ENCODE assay signal across 1 cellular context in the genomic region with DNA sequence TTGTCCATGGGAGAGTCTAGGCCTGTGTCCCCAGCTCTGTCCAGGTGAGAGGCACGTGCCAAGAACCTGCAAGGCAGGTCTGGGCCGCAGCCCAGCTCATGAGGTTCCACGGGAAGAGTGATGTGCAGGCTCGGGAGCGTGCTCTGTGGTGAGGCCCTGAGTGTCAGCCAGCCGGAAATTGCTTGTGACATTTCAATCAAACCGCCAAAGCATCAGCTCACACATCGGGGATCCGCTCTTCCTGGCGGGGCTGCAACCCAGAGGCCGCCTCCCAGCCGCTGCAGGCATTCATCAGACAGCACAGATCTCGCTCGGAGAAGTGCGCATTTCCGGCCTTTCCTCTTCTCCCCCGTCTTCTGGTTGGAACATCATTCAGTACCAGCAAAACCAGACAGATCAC.
TF ChIP-seq lines count a peak whose summit lies in the region.

No MANE protein-coding gene starts in this region.

TF ChIP-seq in H1, 55 proteins besides CTCF, POLR2A, EP300 and RAD21 (continued from another document):
- TF ChIP-seq, protein P1, sequence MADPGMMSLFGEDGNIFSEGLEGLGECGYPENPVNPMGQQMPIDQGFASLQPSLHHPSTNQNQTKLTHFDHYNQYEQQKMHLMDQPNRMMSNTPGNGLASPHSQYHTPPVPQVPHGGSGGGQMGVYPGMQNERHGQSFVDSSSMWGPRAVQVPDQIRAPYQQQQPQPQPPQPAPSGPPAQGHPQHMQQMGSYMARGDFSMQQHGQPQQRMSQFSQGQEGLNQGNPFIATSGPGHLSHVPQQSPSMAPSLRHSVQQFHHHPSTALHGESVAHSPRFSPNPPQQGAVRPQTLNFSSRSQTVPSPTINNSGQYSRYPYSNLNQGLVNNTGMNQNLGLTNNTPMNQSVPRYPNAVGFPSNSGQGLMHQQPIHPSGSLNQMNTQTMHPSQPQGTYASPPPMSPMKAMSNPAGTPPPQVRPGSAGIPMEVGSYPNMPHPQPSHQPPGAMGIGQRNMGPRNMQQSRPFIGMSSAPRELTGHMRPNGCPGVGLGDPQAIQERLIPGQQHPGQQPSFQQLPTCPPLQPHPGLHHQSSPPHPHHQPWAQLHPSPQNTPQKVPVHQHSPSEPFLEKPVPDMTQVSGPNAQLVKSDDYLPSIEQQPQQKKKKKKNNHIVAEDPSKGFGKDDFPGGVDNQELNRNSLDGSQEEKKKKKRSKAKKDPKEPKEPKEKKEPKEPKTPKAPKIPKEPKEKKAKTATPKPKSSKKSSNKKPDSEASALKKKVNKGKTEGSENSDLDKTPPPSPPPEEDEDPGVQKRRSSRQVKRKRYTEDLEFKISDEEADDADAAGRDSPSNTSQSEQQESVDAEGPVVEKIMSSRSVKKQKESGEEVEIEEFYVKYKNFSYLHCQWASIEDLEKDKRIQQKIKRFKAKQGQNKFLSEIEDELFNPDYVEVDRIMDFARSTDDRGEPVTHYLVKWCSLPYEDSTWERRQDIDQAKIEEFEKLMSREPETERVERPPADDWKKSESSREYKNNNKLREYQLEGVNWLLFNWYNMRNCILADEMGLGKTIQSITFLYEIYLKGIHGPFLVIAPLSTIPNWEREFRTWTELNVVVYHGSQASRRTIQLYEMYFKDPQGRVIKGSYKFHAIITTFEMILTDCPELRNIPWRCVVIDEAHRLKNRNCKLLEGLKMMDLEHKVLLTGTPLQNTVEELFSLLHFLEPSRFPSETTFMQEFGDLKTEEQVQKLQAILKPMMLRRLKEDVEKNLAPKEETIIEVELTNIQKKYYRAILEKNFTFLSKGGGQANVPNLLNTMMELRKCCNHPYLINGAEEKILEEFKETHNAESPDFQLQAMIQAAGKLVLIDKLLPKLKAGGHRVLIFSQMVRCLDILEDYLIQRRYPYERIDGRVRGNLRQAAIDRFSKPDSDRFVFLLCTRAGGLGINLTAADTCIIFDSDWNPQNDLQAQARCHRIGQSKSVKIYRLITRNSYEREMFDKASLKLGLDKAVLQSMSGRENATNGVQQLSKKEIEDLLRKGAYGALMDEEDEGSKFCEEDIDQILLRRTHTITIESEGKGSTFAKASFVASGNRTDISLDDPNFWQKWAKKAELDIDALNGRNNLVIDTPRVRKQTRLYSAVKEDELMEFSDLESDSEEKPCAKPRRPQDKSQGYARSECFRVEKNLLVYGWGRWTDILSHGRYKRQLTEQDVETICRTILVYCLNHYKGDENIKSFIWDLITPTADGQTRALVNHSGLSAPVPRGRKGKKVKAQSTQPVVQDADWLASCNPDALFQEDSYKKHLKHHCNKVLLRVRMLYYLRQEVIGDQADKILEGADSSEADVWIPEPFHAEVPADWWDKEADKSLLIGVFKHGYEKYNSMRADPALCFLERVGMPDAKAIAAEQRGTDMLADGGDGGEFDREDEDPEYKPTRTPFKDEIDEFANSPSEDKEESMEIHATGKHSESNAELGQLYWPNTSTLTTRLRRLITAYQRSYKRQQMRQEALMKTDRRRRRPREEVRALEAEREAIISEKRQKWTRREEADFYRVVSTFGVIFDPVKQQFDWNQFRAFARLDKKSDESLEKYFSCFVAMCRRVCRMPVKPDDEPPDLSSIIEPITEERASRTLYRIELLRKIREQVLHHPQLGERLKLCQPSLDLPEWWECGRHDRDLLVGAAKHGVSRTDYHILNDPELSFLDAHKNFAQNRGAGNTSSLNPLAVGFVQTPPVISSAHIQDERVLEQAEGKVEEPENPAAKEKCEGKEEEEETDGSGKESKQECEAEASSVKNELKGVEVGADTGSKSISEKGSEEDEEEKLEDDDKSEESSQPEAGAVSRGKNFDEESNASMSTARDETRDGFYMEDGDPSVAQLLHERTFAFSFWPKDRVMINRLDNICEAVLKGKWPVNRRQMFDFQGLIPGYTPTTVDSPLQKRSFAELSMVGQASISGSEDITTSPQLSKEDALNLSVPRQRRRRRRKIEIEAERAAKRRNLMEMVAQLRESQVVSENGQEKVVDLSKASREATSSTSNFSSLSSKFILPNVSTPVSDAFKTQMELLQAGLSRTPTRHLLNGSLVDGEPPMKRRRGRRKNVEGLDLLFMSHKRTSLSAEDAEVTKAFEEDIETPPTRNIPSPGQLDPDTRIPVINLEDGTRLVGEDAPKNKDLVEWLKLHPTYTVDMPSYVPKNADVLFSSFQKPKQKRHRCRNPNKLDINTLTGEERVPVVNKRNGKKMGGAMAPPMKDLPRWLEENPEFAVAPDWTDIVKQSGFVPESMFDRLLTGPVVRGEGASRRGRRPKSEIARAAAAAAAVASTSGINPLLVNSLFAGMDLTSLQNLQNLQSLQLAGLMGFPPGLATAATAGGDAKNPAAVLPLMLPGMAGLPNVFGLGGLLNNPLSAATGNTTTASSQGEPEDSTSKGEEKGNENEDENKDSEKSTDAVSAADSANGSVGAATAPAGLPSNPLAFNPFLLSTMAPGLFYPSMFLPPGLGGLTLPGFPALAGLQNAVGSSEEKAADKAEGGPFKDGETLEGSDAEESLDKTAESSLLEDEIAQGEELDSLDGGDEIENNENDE (IDR thresholded peaks at IDR 0.05; ENCODE audit: insufficient replicate concordance, low read length), result no peak
- TF ChIP-seq BRCA1 (IDR thresholded peaks at IDR 0.05; ENCODE audit: low read depth, low read length) (no peak), SIX5 (IDR thresholded peaks at IDR 0.05; ENCODE audit: low read depth, low read length) (no peak), GTF2F1 (IDR thresholded peaks at IDR 0.05; ENCODE audit: borderline replicate concordance, low read depth, low read length) (no peak)
